ENCODE assay signal across 16 cellular contexts in the genomic region with DNA sequence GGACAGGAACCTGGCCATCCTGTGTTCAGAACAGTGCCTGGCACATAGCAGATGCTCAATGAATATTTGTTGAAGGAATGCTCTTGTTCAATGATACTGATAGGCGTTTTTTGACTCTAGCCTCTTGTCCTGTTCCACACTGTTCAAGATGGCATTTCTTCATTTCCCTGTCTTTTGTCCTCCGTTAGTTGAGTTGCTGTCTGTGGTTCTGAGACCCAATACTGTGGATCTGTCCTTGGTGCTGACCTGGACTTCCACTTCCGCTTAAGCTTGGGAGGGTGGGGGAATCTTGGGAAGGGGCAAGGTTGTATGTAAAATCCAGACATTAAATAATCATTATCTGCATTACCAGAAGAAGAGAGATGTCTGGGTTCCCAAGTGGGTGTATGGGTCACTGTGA. TPM values are rescaled to one million over a fixed set of nuclear protein-coding genes. Genes with fewer than 3 reads are reported as not detected.
A peak's percentile ranks its signal among the peaks of the same experiment; 100 is the strongest.
DNase-seq lines count a peak whose midpoint lies in the region; ATAC-seq, FAIRE-seq and TF ChIP-seq lines count a peak whose summit lies in the region.
"Had no signal": no experiment of that assay in that cellular context is flagged by ENCODE, and none has a peak within 500 bp of the region (broad histone marks: within the 10 kb centered on the region; RNA-seq: fewer than 3 reads in every experiment).

No MANE protein-coding gene starts in this region.

- no peak overlapping the region for H3K9ac ChIP-seq in endothelial cell of umbilical vein (replicated peaks; ENCODE audit: extremely low read depth, insufficient read depth, low read length)

- no peak for TF ChIP-seq CTCF in cardiac muscle cell (IDR thresholded peaks at IDR 0.05; ENCODE audit: low read depth, low read length)
- TF ChIP-seq CTCF in endothelial cell of umbilical vein (IDR thresholded peaks at IDR 0.05; ENCODE audit: extremely low read depth in 1 of 2, insufficient read depth in 1 of 2, low read depth in 1 of 2, low read length in 2 of 2): no peak
- TF ChIP-seq CTCF in testis (IDR thresholded peaks at IDR 0.05): no peak

- DNase-seq in cardiac muscle cell (ENCODE audit: low read depth in 1 of 2, low spot score in 1 of 2): peak; percentile 66 to 73
- DNase-seq in Right ventricle myocardium superior: no peak
- DNase-seq in OCI-M1 (lab: John Stamatoyannopoulos, UW): peak; percentile 82
- DNase-seq in endothelial cell of umbilical vein (ENCODE audit: low read depth, low spot score): peak; percentile 46
- DNase-seq in testis: peak; percentile 23
- no peak for DNase-seq in NCI-H2081 treated with DMSO at 0.1 percent for 48 hours (lab: John Stamatoyannopoulos, UW)
- no peak for DNase-seq in stimulated activated CD4-positive, alpha-beta T cell treated with anti-CD3 and anti-CD28 coated beads, Interleukin-12 subunit alpha, Interleukin-12 subunit beta, amount 100 ng/mL, for 4 hours
- DNase-seq: activated CD4-positive, CD25-positive, alpha-beta regulatory T cell; activated naive CD8-positive, alpha-beta T cell treated with anti-CD3 and anti-CD28 coated beads for 36 hours; kidney; NCI-H187 treated with DMSO at 0.1 percent for 48 hours had no signal

- no TSS peak for BruUV-seq in endothelial cell of umbilical vein (replicated peaks; lab: Mats Ljungman, UMichigan)

- H3K36me3 ChIP-seq in cardiac muscle cell (no peaks in the 10 kb centered on the region), endothelial cell of umbilical vein (ENCODE audit: control insufficient read depth in 2 of 2, extremely low read depth in 1 of 2, insufficient read depth in 2 of 2, low read length in 2 of 2) (no peaks in the 10 kb centered on the region), testis (ENCODE audit: low read depth, missing control alignments) (no peaks in the 10 kb centered on the region)
- H3K36me3 ChIP-seq: neutrophil had no signal

- H2AFZ ChIP-seq in endothelial cell of umbilical vein (ENCODE audit: low read depth, low read length): no peak overlapping the region

- H3K4me3 ChIP-seq in cardiac muscle cell (no peak overlapping the region), endothelial cell of umbilical vein (replicated peaks in 1 of 3; ENCODE audit: insufficient read depth in 1 of 3, low read depth in 1 of 3, low read length in 3 of 3) (no peak overlapping the region), testis (no peak overlapping the region)

- TF ChIP-seq POLR2A in endothelial cell of umbilical vein (IDR thresholded peaks at IDR 0.05; ENCODE audit: low read depth, low read length): no peak
- TF ChIP-seq POLR2A in testis (IDR thresholded peaks at IDR 0.05): no peak

- POLR2A ChIA-PET in endothelial cell of umbilical vein (lab: Charles Lee): no interaction called here

- no peaks in the 10 kb centered on the region for H3K4me1 ChIP-seq in cardiac muscle cell (ENCODE audit: low read depth)
- peaks cover 10% of the 10 kb centered on the region for H3K4me1 ChIP-seq in endothelial cell of umbilical vein (ENCODE audit: control insufficient read depth, extremely low read depth, insufficient read depth, low read length)
- H3K4me1 ChIP-seq in testis: no peaks in the 10 kb centered on the region

- H3K27me3 ChIP-seq in cardiac muscle cell: peaks cover 12% of the 10 kb centered on the region
- peaks cover 0 to 4% of the 10 kb centered on the region in 2 experiments for H3K27me3 ChIP-seq in endothelial cell of umbilical vein (ENCODE audit: control insufficient read depth in 2 of 2, insufficient read depth in 2 of 2, low read length in 2 of 2)
- H3K27me3 ChIP-seq in testis: no peaks in the 10 kb centered on the region

- H3K27ac ChIP-seq in cardiac muscle cell: no peak overlapping the region
- no peak overlapping the region for H3K27ac ChIP-seq in endothelial cell of umbilical vein (ENCODE audit: insufficient read depth, low read depth, low read length)
- no peak overlapping the region for H3K27ac ChIP-seq in testis
- H3K27ac ChIP-seq: neutrophil, RWPE1 had no signal

- intact Hi-C loops in Right ventricle myocardium superior (cut with DNase I) (no loop called here), endothelial cell of umbilical vein (cut with micrococcal nuclease) (no loop called here), testis (cut with DNase I; ENCODE audit: low total_unique reads) (no loop called here)

- H3K79me2 ChIP-seq in endothelial cell of umbilical vein (ENCODE audit: control insufficient read depth, insufficient read depth, low read length): no peaks in the 10 kb centered on the region

- H3K9me1 ChIP-seq in endothelial cell of umbilical vein (replicated peaks; ENCODE audit: control insufficient read depth, extremely low read depth, insufficient read depth, low read length): no peaks in the 10 kb centered on the region

- H3K9me3 ChIP-seq in cardiac muscle cell (ENCODE audit: low read depth) (no peaks in the 10 kb centered on the region), endothelial cell of umbilical vein (replicated peaks; ENCODE audit: control insufficient read depth, insufficient read depth, low read length) (no peaks in the 10 kb centered on the region), testis (no peaks in the 10 kb centered on the region)
- H3K9me3 ChIP-seq: neutrophil had no signal

- CTCF ChIA-PET in endothelial cell of umbilical vein (lab: Charles Lee): interaction anchor here (1.0 to 3.1 kb wide), 5 partner anchors 15 to 253 kb away, joined by 3 to 24 read pairs (median 6); no protein-coding TSS in a partner anchor

- FAIRE-seq in endothelial cell of umbilical vein (lab: Jason Lieb, UNC): peak; percentile 42

- ATAC-seq in Right ventricle myocardium superior (ENCODE audit: poor library complexity) (no peak), GM18868 (IDR thresholded peaks at IDR 0.05; ENCODE audit: unreplicated experiment) (no peak)
- ATAC-seq: stimulated activated memory B cell treated with anti-CD40 and anti-IgM and Interleukin-4, amounts not matched to agents 10 μg/mL and 1 μg/mL and 100 μg/mL, for 72 hours had no signal

- 11 to 13% methylated on average over 3 of the region's 3 CpGs for WGBS in testis, 2 donors

- no peaks in the 10 kb centered on the region for H4K20me1 ChIP-seq in endothelial cell of umbilical vein (replicated peaks; ENCODE audit: control insufficient read depth, extremely low read depth, insufficient read depth, low read length)

- H3K4me2 ChIP-seq in endothelial cell of umbilical vein (ENCODE audit: insufficient read depth, low read length): no peak overlapping the region

- dilution Hi-C loops in endothelial cell of umbilical vein (cut with MboI; ENCODE audit: extremely low pct_ligation_motif_present, low sequenced_read_pairs): no loop called here

RNA-seq across cellular contexts. Expression of gene KCNN4, which starts 8.3 kb away (rescaled TPM):
- 0.60 and 1.5 TPM in 2 replicates for total RNA-seq in cardiac muscle cell
- not detected in 2 replicates for polyA plus RNA-seq in cardiac muscle cell
- 0.19 TPM for total RNA-seq in Right ventricle myocardium superior
- total RNA-seq in endothelial cell of umbilical vein: 0.35 TPM in 1 of 2 replicates, not detected in the other
- polyA plus RNA-seq in endothelial cell of umbilical vein: 0.27 and 0.29 TPM in 2 replicates
- polyA plus RNA-seq in endothelial cell of umbilical vein (2011; cell fraction: cytosol; rRNA removed): 0.14 and 0.16 TPM in 2 replicates
- polyA plus RNA-seq in endothelial cell of umbilical vein (2011; cell fraction: nucleus; rRNA removed): 0.22 and 0.76 TPM in 2 replicates
- polyA plus RNA-seq in endothelial cell of umbilical vein (2012): 0.26 TPM in 1 of 2 replicates, not detected in the other
- 0.41 and 0.42 TPM in 2 replicates for polyA minus RNA-seq in endothelial cell of umbilical vein
- 26.3 TPM for polyA minus RNA-seq in endothelial cell of umbilical vein (2011; cell fraction: cytosol; rRNA and poly(A)+ RNA removed)
- polyA minus RNA-seq in endothelial cell of umbilical vein (2011; cell fraction: nucleus; rRNA and poly(A)+ RNA removed): not detected in 2 replicates
- total RNA-seq in testis: 1 to 10 TPM; 2.3 to 4.6 TPM
- 4.1 TPM for polyA plus RNA-seq in testis (ENCODE audit: insufficient read depth, low read depth, low replicate concordance)

RNA-seq across cellular contexts. Expression of gene LYPD5, which starts 13.2 kb away (rescaled TPM):
- total RNA-seq in cardiac muscle cell (0.11 TPM in 1 of 2 replicates, not detected in the other), Right ventricle myocardium superior (0.89 TPM), endothelial cell of umbilical vein (not detected in 2 replicates), testis (10 to 100 TPM in 1 of 2 donors, 1 to 10 TPM in 1; 4.9 to 14.7 TPM)
- polyA plus RNA-seq in cardiac muscle cell (0.56 TPM in 1 of 2 replicates, not detected in the other), endothelial cell of umbilical vein (0.11 and 0.28 TPM in 2 replicates), testis (ENCODE audit: insufficient read depth, low read depth, low replicate concordance) (12.6 TPM)
- 0.08 and 0.12 TPM in 2 replicates for polyA plus RNA-seq in endothelial cell of umbilical vein (2011; cell fraction: cytosol; rRNA removed)
- polyA plus RNA-seq in endothelial cell of umbilical vein (2011; cell fraction: nucleus; rRNA removed): 0.29 and 0.34 TPM in 2 replicates
- 0.16 and 0.25 TPM in 2 replicates for polyA plus RNA-seq in endothelial cell of umbilical vein (2012)
- polyA minus RNA-seq in endothelial cell of umbilical vein: not detected in 2 replicates
- not detected for polyA minus RNA-seq in endothelial cell of umbilical vein (2011; cell fraction: cytosol; rRNA and poly(A)+ RNA removed)
- not detected in 2 replicates for polyA minus RNA-seq in endothelial cell of umbilical vein (2011; cell fraction: nucleus; rRNA and poly(A)+ RNA removed)
- total RNA-seq: B cell had no signal

RNA-seq across cellular contexts. Expression of gene SMG9, which starts 34.3 kb away (rescaled TPM):
- total RNA-seq in cardiac muscle cell (41.2 and 54.1 TPM in 2 replicates), Right ventricle myocardium superior (15.7 TPM), endothelial cell of umbilical vein (45.0 and 53.3 TPM in 2 replicates), testis (10 to 100 TPM; 65.0 to 76.8 TPM)
- polyA plus RNA-seq in cardiac muscle cell (59.5 and 72.3 TPM in 2 replicates), endothelial cell of umbilical vein (25.5 and 26.4 TPM in 2 replicates), testis (ENCODE audit: insufficient read depth, low read depth, low replicate concordance) (144 TPM)
- polyA plus RNA-seq in endothelial cell of umbilical vein (2011; cell fraction: cytosol; rRNA removed): 14.2 and 18.4 TPM in 2 replicates
- polyA plus RNA-seq in endothelial cell of umbilical vein (2011; cell fraction: nucleus; rRNA removed): 57.7 and 62.5 TPM in 2 replicates
- polyA plus RNA-seq in endothelial cell of umbilical vein (2012): 23.0 and 31.6 TPM in 2 replicates
- 14.6 and 23.5 TPM in 2 replicates for polyA minus RNA-seq in endothelial cell of umbilical vein
- polyA minus RNA-seq in endothelial cell of umbilical vein (2011; cell fraction: cytosol; rRNA and poly(A)+ RNA removed): 14.7 TPM
- 21.9 and 27.0 TPM in 2 replicates for polyA minus RNA-seq in endothelial cell of umbilical vein (2011; cell fraction: nucleus; rRNA and poly(A)+ RNA removed)

RNA-seq across cellular contexts. Expression of gene ZNF283, which starts 38.1 kb away (rescaled TPM):
- total RNA-seq in cardiac muscle cell (26.8 and 33.7 TPM in 2 replicates), Right ventricle myocardium superior (9.0 TPM), endothelial cell of umbilical vein (6.0 and 10.7 TPM in 2 replicates), testis (10 to 100 TPM in 1 of 2 donors, 1 to 10 TPM in 1; 6.9 to 10.7 TPM)
- polyA plus RNA-seq in cardiac muscle cell (9.8 and 22.4 TPM in 2 replicates), endothelial cell of umbilical vein (1.4 and 1.9 TPM in 2 replicates), testis (ENCODE audit: insufficient read depth, low read depth, low replicate concordance) (2.9 TPM)
- polyA plus RNA-seq in endothelial cell of umbilical vein (2011; cell fraction: cytosol; rRNA removed): 1.7 TPM in 2 replicates
- 6.5 and 6.9 TPM in 2 replicates for polyA plus RNA-seq in endothelial cell of umbilical vein (2011; cell fraction: nucleus; rRNA removed)
- 4.0 and 5.0 TPM in 2 replicates for polyA plus RNA-seq in endothelial cell of umbilical vein (2012)
- polyA minus RNA-seq in endothelial cell of umbilical vein: 4.7 and 5.4 TPM in 2 replicates
- 4.4 TPM for polyA minus RNA-seq in endothelial cell of umbilical vein (2011; cell fraction: cytosol; rRNA and poly(A)+ RNA removed)
- 7.6 and 12.2 TPM in 2 replicates for polyA minus RNA-seq in endothelial cell of umbilical vein (2011; cell fraction: nucleus; rRNA and poly(A)+ RNA removed)

Comparison
In these comparisons a context has a peak if more than half of its experiments do, and no peak if none do; other contexts are left out.
1. DNase-seq: peak in cardiac muscle cell (2 of 2), OCI-M1 (single experiment), endothelial cell of umbilical vein (single experiment) and testis (single experiment); none in Right ventricle myocardium superior (single experiment), NCI-H2081 treated with DMSO at 0.1 percent for 48 hours (single experiment) and stimulated activated CD4-positive, alpha-beta T cell treated with anti-CD3 and anti-CD28 coated beads, Interleukin-12 subunit alpha, Interleukin-12 subunit beta, amount 100 ng/mL, for 4 hours (single experiment).